ENCODE assay signal across 15 cellular contexts in the genomic region with DNA sequence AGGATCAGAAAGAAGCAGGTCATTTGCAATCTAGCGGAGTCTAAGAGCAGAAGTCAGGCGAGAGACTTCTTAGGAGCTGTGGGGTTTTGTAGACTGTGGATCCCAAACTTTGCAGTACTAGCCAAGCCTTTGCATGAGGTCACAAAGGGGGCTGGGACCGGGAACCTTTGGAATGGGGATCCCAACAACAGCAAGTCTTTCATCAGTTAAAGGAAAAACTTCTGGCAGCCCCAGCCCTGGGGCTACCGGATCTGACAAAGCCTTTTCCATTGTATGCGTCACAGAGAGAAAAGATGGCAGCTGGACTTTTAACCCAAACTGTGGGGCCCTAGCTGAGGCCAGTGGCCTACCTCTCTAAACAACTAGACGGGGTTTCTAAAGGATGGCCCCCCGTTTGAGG. TPM values are rescaled to one million over a fixed set of nuclear protein-coding genes. Genes with fewer than 3 reads are reported as not detected.
"Had no signal": no experiment of that assay in that cellular context is flagged by ENCODE, and none has a peak within 500 bp of the region (broad histone marks: within the 10 kb centered on the region; RNA-seq: fewer than 3 reads in every experiment).

No MANE protein-coding gene starts in this region.

RNA-seq across cellular contexts. Expression of gene SSUH2, which starts 31.0 kb away (rescaled TPM):
- total RNA-seq: activated CD4-positive, alpha-beta memory T cell treated with anti-CD3 and anti-CD28 coated beads, Interleukin-2, amount 10 ng/mL, durations not matched to agents 7 days and 5 days; activated CD4-positive, alpha-beta T cell treated with anti-CD3 and anti-CD28 coated beads, Interleukin-2, amount 10 ng/mL, durations not matched to agents 7 days and 5 days; activated naive CD8-positive, alpha-beta T cell treated with anti-CD3 and anti-CD28 coated beads, Interleukin-2, amount 10 ng/mL, durations not matched to agents 7 days and 5 days; ascending aorta; T-helper 17 cell had no signal
- polyA plus RNA-seq: cardiac muscle cell had no signal

RNA-seq across cellular contexts. Expression of gene CAV3, which starts 58.0 kb away (rescaled TPM):
- total RNA-seq: activated CD4-positive, alpha-beta memory T cell treated with anti-CD3 and anti-CD28 coated beads, Interleukin-2, amount 10 ng/mL, durations not matched to agents 7 days and 5 days; activated CD4-positive, alpha-beta T cell treated with anti-CD3 and anti-CD28 coated beads for 36 hours; activated CD4-positive, alpha-beta T cell treated with anti-CD3 and anti-CD28 coated beads, Interleukin-2, amount 10 ng/mL, durations not matched to agents 7 days and 5 days; activated CD8-positive, alpha-beta memory T cell treated with anti-CD3 and anti-CD28 coated beads, Interleukin-2, amount 10 ng/mL, durations not matched to agents 7 days and 5 days; activated CD8-positive, alpha-beta T cell treated with anti-CD3 and anti-CD28 coated beads, Interleukin-2, amount 10 ng/mL, durations not matched to agents 7 days and 5 days; activated naive CD8-positive, alpha-beta T cell treated with anti-CD3 and anti-CD28 coated beads, Interleukin-2, amount 10 ng/mL, durations not matched to agents 7 days and 5 days; activated T-helper 2 cell treated with anti-CD3 and anti-CD28 coated beads, Interferon-gamma antibody, Interleukin-2, Interleukin-4, amounts not matched to agents 10 μg/mL and 5 μg/mL and 100 μg/mL, durations not matched to agents 14 hours and 24 hours and 36 hours; ascending aorta; bronchial epithelial cell; T-cell; T-helper 1 cell treated with Interleukin-12 subunit alpha and Interleukin-12 subunit beta and Interleukin-4 antibody, amounts not matched to agents 30 ng/mL and 1 ng/mL, for 36 hours; T-helper 17 cell; T-helper 2 cell treated with Interferon-gamma antibody and Interleukin-4, amounts not matched to agents 100 ng/mL and 5 ng/mL, for 36 hours; WTC11 had no signal
